Comparison of ENCODE assay signal across 20 cellular contexts in the genomic region with DNA sequence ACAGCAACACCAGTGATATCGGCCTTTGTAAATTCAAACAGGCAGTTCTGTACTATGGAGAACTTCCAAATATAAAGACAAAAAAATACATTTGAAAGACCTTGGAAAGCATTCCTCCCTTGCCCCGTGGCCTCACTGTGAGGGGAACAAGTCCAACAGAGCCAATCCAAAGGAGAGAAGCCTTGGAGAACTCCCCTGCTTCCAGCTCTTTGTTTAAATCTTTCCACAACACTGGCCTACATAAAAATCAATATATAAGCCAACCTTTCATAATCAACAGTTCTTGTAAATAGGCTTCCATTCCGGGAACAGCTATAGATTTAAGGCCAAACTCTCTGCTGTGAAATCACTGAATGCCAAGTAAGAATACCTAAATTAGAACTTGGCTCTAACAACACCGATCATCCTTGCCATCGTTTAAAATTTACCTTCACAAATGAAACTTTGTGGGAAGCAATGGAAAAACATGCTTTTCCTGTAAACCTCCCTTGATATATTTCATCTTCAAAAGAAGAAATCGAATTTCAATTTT.
A peak's percentile ranks its signal among the peaks of the same experiment; 100 is the strongest.
DNase-seq lines count a peak whose midpoint lies in the region; ATAC-seq and TF ChIP-seq lines count a peak whose summit lies in the region.
"Had no signal": no experiment of that assay in that cellular context is flagged by ENCODE, and none has a peak within 500 bp of the region (broad histone marks: within the 10 kb centered on the region; RNA-seq: fewer than 3 reads in every experiment).

No MANE protein-coding gene starts in this region.

- peak; percentile 27 for ATAC-seq in body of pancreas
- ATAC-seq in right lobe of liver, result peak; percentile 33 to 80 (median 58)
- no peak for ATAC-seq in left colon

- peak overlapping the region; percentile 6 for H2AFZ ChIP-seq in ACC112 (ENCODE audit: low read length, unreplicated experiment)

- H3K27me3 ChIP-seq in ACC112 (ENCODE audit: insufficient read depth, low read length) (no peaks in the 10 kb centered on the region), body of pancreas (no peaks in the 10 kb centered on the region), right lobe of liver (no peaks in the 10 kb centered on the region), tibial artery (no peaks in the 10 kb centered on the region)
- H3K27me3 ChIP-seq: BE2C had no signal

- H3K27ac ChIP-seq in ACC112 (ENCODE audit: low read depth, low read length), result no peak overlapping the region
- no peak overlapping the region for H3K27ac ChIP-seq in body of pancreas
- no peak overlapping the region for H3K27ac ChIP-seq in right lobe of liver
- no peak overlapping the region for H3K27ac ChIP-seq in tibial artery
- H3K27ac ChIP-seq: HL-60 had no signal

- DNase-seq in NCI-H446 treated with DMSO at 0.1 percent for 48 hours (lab: John Stamatoyannopoulos, UW) (peak; percentile 51), body of pancreas (no peak), right lobe of liver (no peak), occipital lobe (lab: John Stamatoyannopoulos, UW) (no peak), tibial artery (no peak), left colon (no peak)
- DNase-seq: ACHN; BE2C; C1 segment of cervical spinal cord; CD4-positive, CD25-positive, alpha-beta regulatory T cell; CD8-positive, alpha-beta memory T cell; COR-L47; DMS 273 treated with DMSO at 0.1 percent for 48 hours; DMS53; DND-41; EL; IMR-90 had no signal

- TF ChIP-seq POLR2A in body of pancreas (IDR thresholded peaks at IDR 0.05) (no peak), right lobe of liver (IDR thresholded peaks at IDR 0.05) (no peak)

- WGBS in body of pancreas, 2 donors, result 44 to 46% methylated on average over 6 of the region's 6 CpGs
- 33% methylated on average over 6 of the region's 6 CpGs for WGBS in right lobe of liver (ENCODE audit: insufficient coverage, low coverage, low lambda C conversion rate, missing lambda C conversion rate)

- H3K9me3 ChIP-seq in body of pancreas (no peaks in the 10 kb centered on the region), right lobe of liver (no peaks in the 10 kb centered on the region), tibial artery (no peaks in the 10 kb centered on the region)
- H3K9me3 ChIP-seq: BE2C, HAP-1 had no signal

- TF ChIP-seq CTCF in body of pancreas (IDR thresholded peaks at IDR 0.05), result no peak
- no peak for TF ChIP-seq CTCF in right lobe of liver (IDR thresholded peaks at IDR 0.05)
- no peak for TF ChIP-seq CTCF in tibial artery (IDR thresholded peaks at IDR 0.05)

- H3K4me3 ChIP-seq in ACC112 (ENCODE audit: low read depth, low read length) (no peak overlapping the region), body of pancreas (no peak overlapping the region), right lobe of liver (no peak overlapping the region), tibial artery (no peak overlapping the region)
- H3K4me3 ChIP-seq: HAP-1 had no signal

- peaks cover 7% of the 10 kb centered on the region for H3K4me1 ChIP-seq in ACC112 (ENCODE audit: control insufficient read depth, insufficient read depth, low read length, unreplicated experiment)
- H3K4me1 ChIP-seq in body of pancreas, result peaks cover 7% of the 10 kb centered on the region
- no peaks in the 10 kb centered on the region for H3K4me1 ChIP-seq in right lobe of liver
- peaks cover 0 to 11% (median under 1%) of the 10 kb centered on the region in 4 donors for H3K4me1 ChIP-seq in tibial artery

- no peaks in the 10 kb centered on the region for H3K36me3 ChIP-seq in ACC112 (ENCODE audit: insufficient read depth, low read length)
- no peaks in the 10 kb centered on the region for H3K36me3 ChIP-seq in body of pancreas (replicated peaks in 1 of 2; ENCODE audit: insufficient read depth in 1 of 2, low read depth in 2 of 2)
- H3K36me3 ChIP-seq in right lobe of liver, result no peaks in the 10 kb centered on the region
- H3K36me3 ChIP-seq in tibial artery, result no peaks in the 10 kb centered on the region
- H3K36me3 ChIP-seq: BE2C, HAP-1 had no signal

- intact Hi-C loops in body of pancreas (cut with DNase I), result no loop called here
- intact Hi-C loops in right lobe of liver (cut with DNase I), result no loop called here
- intact Hi-C loops in tibial artery (cut with DNase I; ENCODE audit: low total_unique reads), result no loop called here
- intact Hi-C loops in left colon (cut with DNase I, micrococcal nuclease), result no loop called here

- no peaks in the 10 kb centered on the region for H3K79me2 ChIP-seq in ACC112 (ENCODE audit: control insufficient read depth, insufficient read depth, low read length, unreplicated experiment)
